ENCODE assay signal across 1 cellular context in the genomic region with DNA sequence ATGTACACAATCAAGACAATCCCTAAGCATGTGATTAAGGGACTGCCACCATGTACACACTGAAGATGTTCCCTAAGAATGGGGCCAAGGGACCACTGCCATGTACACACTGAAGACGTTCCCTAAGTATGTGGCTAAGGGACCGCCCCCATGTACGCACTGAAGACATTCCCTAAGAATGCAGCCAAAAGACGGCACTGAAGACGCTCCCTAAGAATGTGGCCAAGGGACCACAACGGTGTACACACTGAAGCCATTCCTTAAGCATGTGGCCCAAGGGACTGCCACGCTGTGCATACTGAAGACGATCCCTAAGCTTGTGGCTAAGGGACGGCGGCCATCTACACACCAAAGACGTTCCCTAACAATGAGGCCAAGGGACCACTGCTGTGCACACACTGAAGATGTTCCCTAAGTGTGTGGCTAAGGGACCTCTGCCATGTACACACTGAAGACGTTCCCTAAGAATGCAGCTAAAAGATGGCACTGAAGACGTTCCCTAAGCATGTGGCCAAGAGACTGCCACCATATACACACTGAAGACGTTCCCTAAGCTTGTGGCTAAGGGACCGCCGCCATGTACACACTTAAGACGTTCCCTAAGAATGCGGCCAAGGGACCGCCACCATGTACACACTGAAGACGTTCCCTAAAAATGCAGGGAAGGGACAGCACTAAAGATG.
TF ChIP-seq lines count a peak whose summit lies in the region.

No MANE protein-coding gene starts in this region.

TF ChIP-seq in K562, 482 proteins besides CTCF, POLR2A, EP300 and RAD21 (continued from another document and continues in another):
- TF ChIP-seq, protein P1, sequence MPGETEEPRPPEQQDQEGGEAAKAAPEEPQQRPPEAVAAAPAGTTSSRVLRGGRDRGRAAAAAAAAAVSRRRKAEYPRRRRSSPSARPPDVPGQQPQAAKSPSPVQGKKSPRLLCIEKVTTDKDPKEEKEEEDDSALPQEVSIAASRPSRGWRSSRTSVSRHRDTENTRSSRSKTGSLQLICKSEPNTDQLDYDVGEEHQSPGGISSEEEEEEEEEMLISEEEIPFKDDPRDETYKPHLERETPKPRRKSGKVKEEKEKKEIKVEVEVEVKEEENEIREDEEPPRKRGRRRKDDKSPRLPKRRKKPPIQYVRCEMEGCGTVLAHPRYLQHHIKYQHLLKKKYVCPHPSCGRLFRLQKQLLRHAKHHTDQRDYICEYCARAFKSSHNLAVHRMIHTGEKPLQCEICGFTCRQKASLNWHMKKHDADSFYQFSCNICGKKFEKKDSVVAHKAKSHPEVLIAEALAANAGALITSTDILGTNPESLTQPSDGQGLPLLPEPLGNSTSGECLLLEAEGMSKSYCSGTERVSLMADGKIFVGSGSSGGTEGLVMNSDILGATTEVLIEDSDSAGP (CRISPR knock-in tag; IDR thresholded peaks at IDR 0.05), result 0 out of 2 replicates have a peak, but pooled peaks have one; percentile 63
- TF ChIP-seq CBFB (CRISPR knock-in tag; IDR thresholded peaks at IDR 0.05) (peak; percentile 80; the same call in 1 of the 2 replicates), ZNF274 (IDR thresholded peaks at IDR 0.05; ENCODE audit: borderline replicate concordance, low read depth, low read length) (no peak), RFX1 (IDR thresholded peaks at IDR 0.05) (peak; percentile 32; the same call in 1 of the 2 replicates), TEAD4 (IDR thresholded peaks at IDR 0.05; ENCODE audit: low read length) (peak; percentile 35; the same call in 1 of the 2 replicates), TEAD4 (CRISPR knock-in tag; IDR thresholded peaks at IDR 0.05; ENCODE audit: borderline replicate concordance) (no peak; the same call in 1 of the 2 replicates), NFIC (IDR thresholded peaks at IDR 0.05) (peak; percentile 61), CCAR2 (IDR thresholded peaks at IDR 0.05; ENCODE audit: low read depth, low read length) (no peak), ETS2 (tag; IDR thresholded peaks at IDR 0.05; ENCODE audit: borderline replicate concordance, poor library complexity, severe bottlenecking) (no peak), EHMT2 (IDR thresholded peaks at IDR 0.05) (peak; percentile 98), CREB1 (IDR thresholded peaks at IDR 0.05) (no peak; the same call in 1 of the 2 replicates), CREB1 (CRISPR knock-in tag; IDR thresholded peaks at IDR 0.05) (peak; percentile 83), PHF21A (IDR thresholded peaks at IDR 0.05; ENCODE audit: borderline replicate concordance, low read depth) (no peak), EP400 (IDR thresholded peaks at IDR 0.05) (peak; percentile 82), ATF1 (CRISPR knock-in tag; IDR thresholded peaks at IDR 0.05) (peak; percentile 46; the same call in 1 of the 2 replicates), ATF1 (tag; IDR thresholded peaks at IDR 0.05) (peak; percentile 62), ZBTB33 (CRISPR knock-in tag; IDR thresholded peaks at IDR 0.05) (no peak), ZNF277 (CRISPR knock-in tag; IDR thresholded peaks at IDR 0.05; ENCODE audit: borderline replicate concordance) (no peak), FOXK2 (conservative IDR thresholded peaks at IDR 0.05 in 1 of 2, IDR thresholded peaks at IDR 0.05 in 1 of 2; ENCODE audit: low read depth in 2 of 2) (peak; percentile 30 to 49; a peak in 1 of 4 replicates), CHAMP1 (IDR thresholded peaks at IDR 0.05) (peak; percentile 66), NFATC3 (IDR thresholded peaks at IDR 0.05) (peak; percentile 65; the same call in 1 of the 2 replicates), FOXA3 (CRISPR knock-in tag; conservative IDR thresholded peaks at IDR 0.05 in 1 of 2, IDR thresholded peaks at IDR 0.05 in 1 of 2) (peak in 1 of 2 experiments; percentile 94; a peak in 2 of 4 replicates), HNRNPUL1 (IDR thresholded peaks at IDR 0.05; ENCODE audit: low read length) (0 out of 2 replicates have a peak, but pooled peaks have one; percentile 62), ETV1 (tag; conservative IDR thresholded peaks at IDR 0.05; ENCODE audit: low read depth) (0 out of 2 replicates have a peak, but pooled peaks have one; percentile 4), GABPB1 (CRISPR knock-in tag; IDR thresholded peaks at IDR 0.05) (peak; percentile 29; the same call in 1 of the 2 replicates)
- TF ChIP-seq, protein P2, sequence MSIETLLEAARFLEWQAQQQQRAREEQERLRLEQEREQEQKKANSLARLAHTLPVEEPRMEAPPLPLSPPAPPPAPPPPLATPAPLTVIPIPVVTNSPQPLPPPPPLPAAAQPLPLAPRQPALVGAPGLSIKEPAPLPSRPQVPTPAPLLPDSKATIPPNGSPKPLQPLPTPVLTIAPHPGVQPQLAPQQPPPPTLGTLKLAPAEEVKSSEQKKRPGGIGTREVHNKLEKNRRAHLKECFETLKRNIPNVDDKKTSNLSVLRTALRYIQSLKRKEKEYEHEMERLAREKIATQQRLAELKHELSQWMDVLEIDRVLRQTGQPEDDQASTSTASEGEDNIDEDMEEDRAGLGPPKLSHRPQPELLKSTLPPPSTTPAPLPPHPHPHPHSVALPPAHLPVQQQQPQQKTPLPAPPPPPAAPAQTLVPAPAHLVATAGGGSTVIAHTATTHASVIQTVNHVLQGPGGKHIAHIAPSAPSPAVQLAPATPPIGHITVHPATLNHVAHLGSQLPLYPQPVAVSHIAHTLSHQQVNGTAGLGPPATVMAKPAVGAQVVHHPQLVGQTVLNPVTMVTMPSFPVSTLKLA (conservative IDR thresholded peaks at IDR 0.05), result peak; percentile 52 to 79; a peak in 3 of 4 replicates
- TF ChIP-seq, protein P3, sequence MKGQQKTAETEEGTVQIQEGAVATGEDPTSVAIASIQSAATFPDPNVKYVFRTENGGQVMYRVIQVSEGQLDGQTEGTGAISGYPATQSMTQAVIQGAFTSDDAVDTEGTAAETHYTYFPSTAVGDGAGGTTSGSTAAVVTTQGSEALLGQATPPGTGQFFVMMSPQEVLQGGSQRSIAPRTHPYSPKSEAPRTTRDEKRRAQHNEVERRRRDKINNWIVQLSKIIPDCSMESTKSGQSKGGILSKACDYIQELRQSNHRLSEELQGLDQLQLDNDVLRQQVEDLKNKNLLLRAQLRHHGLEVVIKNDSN (CRISPR knock-in tag; IDR thresholded peaks at IDR 0.05), result peak; percentile 67
- TF ChIP-seq, protein P4, sequence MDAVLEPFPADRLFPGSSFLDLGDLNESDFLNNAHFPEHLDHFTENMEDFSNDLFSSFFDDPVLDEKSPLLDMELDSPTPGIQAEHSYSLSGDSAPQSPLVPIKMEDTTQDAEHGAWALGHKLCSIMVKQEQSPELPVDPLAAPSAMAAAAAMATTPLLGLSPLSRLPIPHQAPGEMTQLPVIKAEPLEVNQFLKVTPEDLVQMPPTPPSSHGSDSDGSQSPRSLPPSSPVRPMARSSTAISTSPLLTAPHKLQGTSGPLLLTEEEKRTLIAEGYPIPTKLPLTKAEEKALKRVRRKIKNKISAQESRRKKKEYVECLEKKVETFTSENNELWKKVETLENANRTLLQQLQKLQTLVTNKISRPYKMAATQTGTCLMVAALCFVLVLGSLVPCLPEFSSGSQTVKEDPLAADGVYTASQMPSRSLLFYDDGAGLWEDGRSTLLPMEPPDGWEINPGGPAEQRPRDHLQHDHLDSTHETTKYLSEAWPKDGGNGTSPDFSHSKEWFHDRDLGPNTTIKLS (IDR thresholded peaks at IDR 0.05; ENCODE audit: borderline replicate concordance, low read depth), result 0 out of 2 replicates have a peak, but pooled peaks have one; percentile 52
